Comparison of ENCODE assay signal across 11 cellular contexts in the genomic region with DNA sequence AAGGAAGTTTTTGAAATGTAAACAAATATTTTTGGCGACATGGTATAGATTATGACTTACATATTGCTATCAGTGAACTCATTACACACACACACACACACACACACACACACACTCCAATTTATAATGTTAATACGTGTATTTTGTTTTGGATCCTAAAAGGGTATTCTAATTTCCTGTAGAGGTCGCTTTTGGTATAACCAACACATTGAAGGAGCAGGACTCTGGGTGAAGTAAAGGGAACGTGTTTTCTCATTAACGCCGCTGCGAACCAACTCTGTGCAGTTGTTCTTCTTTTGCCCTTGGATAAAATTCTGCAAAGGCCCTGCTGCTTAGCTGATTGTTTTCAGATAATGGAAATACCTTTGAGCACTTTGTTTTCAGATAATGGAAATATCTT.
DNase-seq lines count a peak whose midpoint lies in the region; ATAC-seq, FAIRE-seq and TF ChIP-seq lines count a peak whose summit lies in the region.
"Had no signal": no experiment of that assay in that cellular context is flagged by ENCODE, and none has a peak within 500 bp of the region (broad histone marks: within the 10 kb centered on the region; RNA-seq: fewer than 3 reads in every experiment).

No MANE protein-coding gene starts in this region.

- H4K20me1 ChIP-seq in GM23338 (replicated peaks; ENCODE audit: insufficient read depth), result no peaks in the 10 kb centered on the region

- H3K27ac ChIP-seq in GM23338 (ENCODE audit: low read depth), result no peak overlapping the region

- DNase-seq in GM12891 (ENCODE audit: insufficient read length, low spot score) (peak; percentile 3), GM23338 (ENCODE audit: low spot score) (peak; percentile 65), NCI-H748 treated with DMSO at 0.1 percent for 48 hours (lab: John Stamatoyannopoulos, UW) (peak; percentile 26), kidney glomerular epithelial cell (lab: John Stamatoyannopoulos, UW) (peak; percentile 8), NCI-H2171 treated with DMSO at 0.1 percent for 48 hours (lab: John Stamatoyannopoulos, UW) (no peak), RCC 7860 (ENCODE audit: low spot score) (no peak)
- DNase-seq in T-helper 2 cell treated with Interferon-gamma antibody and Interleukin-4, amounts not matched to agents 5 μg/mL and 100 μg/mL, for 36 hours (ENCODE audit: low spot score), result no peak
- DNase-seq: NCI-H1417 treated with DMSO at 0.1 percent for 48 hours; stimulated activated CD8-positive, alpha-beta memory T cell treated with anti-CD3 and anti-CD28 coated beads, Interleukin-4, amount 100 ng/mL, for 48 hours had no signal

- no peaks in the 10 kb centered on the region for H3K36me3 ChIP-seq in GM23338 (ENCODE audit: insufficient read depth)

- H3K79me2 ChIP-seq in GM23338 (replicated peaks; ENCODE audit: insufficient read depth), result no peaks in the 10 kb centered on the region

- peaks cover 10% of the 10 kb centered on the region; the same call in 2 of the 3 replicates for H3K9me3 Mint-ChIP-seq in GM23338
- H3K9me3 Mint-ChIP-seq in T-helper 2 cell treated with Interferon-gamma antibody and Interleukin-4, amounts not matched to agents 5 μg/mL and 100 μg/mL, for 36 hours, result no peaks in the 10 kb centered on the region

- TF ChIP-seq POLR2A in GM12891 (IDR thresholded peaks at IDR 0.05; ENCODE audit: low read depth, low read length), result no peak

- no peak overlapping the region for H3K4me3 ChIP-seq in GM23338

- no peak overlapping the region for H3K4me3 Mint-ChIP-seq in GM23338
- no peak overlapping the region for H3K4me3 Mint-ChIP-seq in T-helper 2 cell treated with Interferon-gamma antibody and Interleukin-4, amounts not matched to agents 5 μg/mL and 100 μg/mL, for 36 hours

- no peaks in the 10 kb centered on the region for H3K27me3 Mint-ChIP-seq in GM23338 (ENCODE audit: insufficient read depth, low read depth, poor library complexity)
- peaks cover 2% of the 10 kb centered on the region for H3K27me3 Mint-ChIP-seq in T-helper 2 cell treated with Interferon-gamma antibody and Interleukin-4, amounts not matched to agents 5 μg/mL and 100 μg/mL, for 36 hours (ENCODE audit: low read depth)

- no peaks in the 10 kb centered on the region for H3K4me1 Mint-ChIP-seq in GM23338
- no peaks in the 10 kb centered on the region for H3K4me1 Mint-ChIP-seq in T-helper 2 cell treated with Interferon-gamma antibody and Interleukin-4, amounts not matched to agents 5 μg/mL and 100 μg/mL, for 36 hours (ENCODE audit: low read depth)

- peak; percentile 60 to 64 for TF ChIP-seq CTCF in GM23338 (conservative IDR thresholded peaks at IDR 0.05; ENCODE audit: low read depth in 2 of 2)

- no peaks in the 10 kb centered on the region for H3K27me3 ChIP-seq in GM23338 (ENCODE audit: insufficient read depth)

- no peaks in the 10 kb centered on the region for H3K36me3 Mint-ChIP-seq in GM23338 (ENCODE audit: low read depth)
- H3K36me3 Mint-ChIP-seq in T-helper 2 cell treated with Interferon-gamma antibody and Interleukin-4, amounts not matched to agents 5 μg/mL and 100 μg/mL, for 36 hours (ENCODE audit: low read depth), result no peaks in the 10 kb centered on the region

- no peak overlapping the region for H3K27ac Mint-ChIP-seq in GM23338
- no peak overlapping the region for H3K27ac Mint-ChIP-seq in T-helper 2 cell treated with Interferon-gamma antibody and Interleukin-4, amounts not matched to agents 5 μg/mL and 100 μg/mL, for 36 hours

- ATAC-seq in GM23338 (peak; percentile 81), esophagus mucosa (no peak)

- H3K4me1 ChIP-seq in GM23338 (ENCODE audit: insufficient read depth), result no peaks in the 10 kb centered on the region

- FAIRE-seq in GM12891 (lab: Jason Lieb, UNC) (no peak), RCC 7860 (lab: Jason Lieb, UNC) (no peak)
- FAIRE-seq: TTC549 had no signal

- H3K9me2 ChIP-seq in GM23338 (ENCODE audit: insufficient read depth), result no peaks in the 10 kb centered on the region

- no peak overlapping the region for H3K4me2 ChIP-seq in GM23338

- peak overlapping the region; percentile 54; the same call in 1 of the 2 replicates for H2AFZ ChIP-seq in GM23338

- H3F3A ChIP-seq in GM23338 (replicated peaks; ENCODE audit: low read depth), result no peaks in the 10 kb centered on the region

TF ChIP-seq in GM12891, 5 proteins besides CTCF, POLR2A, EP300 and RAD21:
- TF ChIP-seq POLR2AphosphoS5 (IDR thresholded peaks at IDR 0.05; ENCODE audit: low read depth, low read length) (no peak), SPI1 (IDR thresholded peaks at IDR 0.05; ENCODE audit: low read depth, low read length) (no peak), POU2F2 (IDR thresholded peaks at IDR 0.05; ENCODE audit: low read depth, low read length) (no peak), TAF1 (IDR thresholded peaks at IDR 0.05; ENCODE audit: low read depth, low read length) (no peak), PAX5 (IDR thresholded peaks at IDR 0.05; ENCODE audit: insufficient read depth, low read length, severe bottlenecking) (no peak)

TF ChIP-seq in GM23338, 12 proteins besides CTCF, POLR2A, EP300 and RAD21:
- TF ChIP-seq JUNB (IDR thresholded peaks at IDR 0.05; ENCODE audit: unreplicated experiment), result no peak
- TF ChIP-seq ETS1 (IDR thresholded peaks at IDR 0.05), result no peak
- no peak for TF ChIP-seq EZH2 (IDR thresholded peaks at IDR 0.05; ENCODE audit: low read depth, unreplicated experiment)
- TF ChIP-seq NANOG (IDR thresholded peaks at IDR 0.05; ENCODE audit: borderline replicate concordance), result no peak
- no peak for TF ChIP-seq EZH2phosphoT487 (IDR thresholded peaks at IDR 0.05; ENCODE audit: unreplicated experiment)
- TF ChIP-seq, protein P1, sequence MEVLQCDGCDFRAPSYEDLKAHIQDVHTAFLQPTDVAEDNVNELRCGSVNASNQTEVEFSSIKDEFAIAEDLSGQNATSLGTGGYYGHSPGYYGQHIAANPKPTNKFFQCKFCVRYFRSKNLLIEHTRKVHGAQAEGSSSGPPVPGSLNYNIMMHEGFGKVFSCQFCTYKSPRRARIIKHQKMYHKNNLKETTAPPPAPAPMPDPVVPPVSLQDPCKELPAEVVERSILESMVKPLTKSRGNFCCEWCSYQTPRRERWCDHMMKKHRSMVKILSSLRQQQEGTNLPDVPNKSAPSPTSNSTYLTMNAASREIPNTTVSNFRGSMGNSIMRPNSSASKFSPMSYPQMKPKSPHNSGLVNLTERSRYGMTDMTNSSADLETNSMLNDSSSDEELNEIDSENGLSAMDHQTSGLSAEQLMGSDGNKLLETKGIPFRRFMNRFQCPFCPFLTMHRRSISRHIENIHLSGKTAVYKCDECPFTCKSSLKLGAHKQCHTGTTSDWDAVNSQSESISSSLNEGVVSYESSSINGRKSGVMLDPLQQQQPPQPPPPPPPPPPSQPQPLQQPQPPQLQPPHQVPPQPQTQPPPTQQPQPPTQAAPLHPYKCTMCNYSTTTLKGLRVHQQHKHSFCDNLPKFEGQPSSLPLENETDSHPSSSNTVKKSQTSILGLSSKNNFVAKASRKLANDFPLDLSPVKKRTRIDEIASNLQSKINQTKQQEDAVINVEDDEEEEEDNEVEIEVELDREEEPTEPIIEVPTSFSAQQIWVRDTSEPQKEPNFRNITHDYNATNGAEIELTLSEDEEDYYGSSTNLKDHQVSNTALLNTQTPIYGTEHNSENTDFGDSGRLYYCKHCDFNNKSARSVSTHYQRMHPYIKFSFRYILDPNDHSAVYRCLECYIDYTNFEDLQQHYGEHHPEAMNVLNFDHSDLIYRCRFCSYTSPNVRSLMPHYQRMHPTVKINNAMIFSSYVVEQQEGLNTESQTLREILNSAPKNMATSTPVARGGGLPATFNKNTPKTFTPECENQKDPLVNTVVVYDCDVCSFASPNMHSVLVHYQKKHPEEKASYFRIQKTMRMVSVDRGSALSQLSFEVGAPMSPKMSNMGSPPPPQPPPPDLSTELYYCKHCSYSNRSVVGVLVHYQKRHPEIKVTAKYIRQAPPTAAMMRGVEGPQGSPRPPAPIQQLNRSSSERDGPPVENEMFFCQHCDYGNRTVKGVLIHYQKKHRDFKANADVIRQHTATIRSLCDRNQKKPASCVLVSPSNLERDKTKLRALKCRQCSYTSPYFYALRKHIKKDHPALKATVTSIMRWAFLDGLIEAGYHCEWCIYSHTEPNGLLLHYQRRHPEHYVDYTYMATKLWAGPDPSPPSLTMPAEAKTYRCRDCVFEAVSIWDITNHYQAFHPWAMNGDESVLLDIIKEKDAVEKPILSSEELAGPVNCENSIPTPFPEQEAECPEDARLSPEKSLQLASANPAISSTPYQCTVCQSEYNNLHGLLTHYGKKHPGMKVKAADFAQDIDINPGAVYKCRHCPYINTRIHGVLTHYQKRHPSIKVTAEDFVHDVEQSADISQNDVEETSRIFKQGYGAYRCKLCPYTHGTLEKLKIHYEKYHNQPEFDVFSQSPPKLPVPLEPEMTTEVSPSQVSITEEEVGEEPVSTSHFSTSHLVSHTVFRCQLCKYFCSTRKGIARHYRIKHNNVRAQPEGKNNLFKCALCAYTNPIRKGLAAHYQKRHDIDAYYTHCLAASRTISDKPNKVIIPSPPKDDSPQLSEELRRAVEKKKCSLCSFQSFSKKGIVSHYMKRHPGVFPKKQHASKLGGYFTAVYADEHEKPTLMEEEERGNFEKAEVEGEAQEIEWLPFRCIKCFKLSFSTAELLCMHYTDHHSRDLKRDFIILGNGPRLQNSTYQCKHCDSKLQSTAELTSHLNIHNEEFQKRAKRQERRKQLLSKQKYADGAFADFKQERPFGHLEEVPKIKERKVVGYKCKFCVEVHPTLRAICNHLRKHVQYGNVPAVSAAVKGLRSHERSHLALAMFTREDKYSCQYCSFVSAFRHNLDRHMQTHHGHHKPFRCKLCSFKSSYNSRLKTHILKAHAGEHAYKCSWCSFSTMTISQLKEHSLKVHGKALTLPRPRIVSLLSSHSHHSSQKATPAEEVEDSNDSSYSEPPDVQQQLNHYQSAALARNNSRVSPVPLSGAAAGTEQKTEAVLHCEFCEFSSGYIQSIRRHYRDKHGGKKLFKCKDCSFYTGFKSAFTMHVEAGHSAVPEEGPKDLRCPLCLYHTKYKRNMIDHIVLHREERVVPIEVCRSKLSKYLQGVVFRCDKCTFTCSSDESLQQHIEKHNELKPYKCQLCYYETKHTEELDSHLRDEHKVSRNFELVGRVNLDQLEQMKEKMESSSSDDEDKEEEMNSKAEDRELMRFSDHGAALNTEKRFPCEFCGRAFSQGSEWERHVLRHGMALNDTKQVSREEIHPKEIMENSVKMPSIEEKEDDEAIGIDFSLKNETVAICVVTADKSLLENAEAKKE (CRISPR knock-in tag; IDR thresholded peaks at IDR 0.05), result no peak
- TF ChIP-seq ZNF331 (CRISPR knock-in tag; IDR thresholded peaks at IDR 0.05; ENCODE audit: low read depth), result no peak

Comparison
In these comparisons a context has a peak if more than half of its experiments do, and no peak if none do; other contexts are left out.
1. DNase-seq: peak in GM12891 (single experiment), GM23338 (single experiment), NCI-H748 treated with DMSO at 0.1 percent for 48 hours (single experiment) and kidney glomerular epithelial cell (single experiment); none in NCI-H2171 treated with DMSO at 0.1 percent for 48 hours (single experiment), T-helper 2 cell treated with Interferon-gamma antibody and Interleukin-4, amounts not matched to agents 5 μg/mL and 100 μg/mL, for 36 hours (single experiment) and RCC 7860 (single experiment).